Comparison of ENCODE assay signal across 8 cellular contexts in genomic region chr1:110548381-110548780, GRCh38. TPM values are rescaled to one million over a fixed set of nuclear protein-coding genes. Genes with fewer than 3 reads are reported as not detected.
A peak's percentile ranks its signal among the peaks of the same experiment; 100 is the strongest.
DNase-seq lines count a peak whose midpoint lies in the region; ATAC-seq and TF ChIP-seq lines count a peak whose summit lies in the region.

No MANE protein-coding gene starts in this region.

- DNase-seq in activated CD8-positive, alpha-beta T cell treated with anti-CD3 and anti-CD28 coated beads for 36 hours: peak; percentile 23
- no peak for DNase-seq in activated CD8-positive, alpha-beta T cell treated with anti-CD3 and anti-CD28 coated beads, Interleukin-2, amount 10 ng/mL, durations not matched to agents 7 days and 5 days
- DNase-seq in NCI-H2227 treated with DMSO at 0.1 percent for 48 hours (lab: John Stamatoyannopoulos, UW) (peak; percentile 22), epithelial cell of esophagus (ENCODE audit: low read depth) (peak; percentile 40), thyroid gland (peak; percentile 30 to 35), germinal center (ENCODE audit: low spot score) (no peak)

- 52 to 57% methylated on average over 4 of the region's 4 CpGs for WGBS in thyroid gland, 2 donors

- no peaks in the 10 kb centered on the region for H3K4me1 Mint-ChIP-seq in activated CD8-positive, alpha-beta T cell treated with anti-CD3 and anti-CD28 coated beads for 36 hours (ENCODE audit: low read depth)
- H3K4me1 Mint-ChIP-seq in activated CD8-positive, alpha-beta T cell treated with anti-CD3 and anti-CD28 coated beads, Interleukin-2, amount 10 ng/mL, durations not matched to agents 7 days and 5 days (ENCODE audit: low read depth): no peaks in the 10 kb centered on the region

- no peaks in the 10 kb centered on the region for H3K36me3 Mint-ChIP-seq in activated CD8-positive, alpha-beta T cell treated with anti-CD3 and anti-CD28 coated beads for 36 hours (ENCODE audit: low read depth)
- no peaks in the 10 kb centered on the region for H3K36me3 Mint-ChIP-seq in activated CD8-positive, alpha-beta T cell treated with anti-CD3 and anti-CD28 coated beads, Interleukin-2, amount 10 ng/mL, durations not matched to agents 7 days and 5 days (ENCODE audit: low read depth)

- H3K27ac ChIP-seq in thyroid gland: no peak overlapping the region

- no peak for ATAC-seq in activated CD8-positive, alpha-beta T cell treated with anti-CD3 and anti-CD28 coated beads for 36 hours
- no peak for ATAC-seq in activated CD8-positive, alpha-beta T cell treated with anti-CD3 and anti-CD28 coated beads, Interleukin-2, amount 10 ng/mL, durations not matched to agents 7 days and 5 days
- ATAC-seq in GM19455 (IDR thresholded peaks at IDR 0.05; ENCODE audit: unreplicated experiment) (no peak), GM19351 (IDR thresholded peaks at IDR 0.05; ENCODE audit: unreplicated experiment) (no peak)

- no peaks in the 10 kb centered on the region for H3K9me3 ChIP-seq in thyroid gland

- H3K4me1 ChIP-seq in thyroid gland: no peaks in the 10 kb centered on the region

- intact Hi-C loops in activated CD8-positive, alpha-beta T cell treated with anti-CD3 and anti-CD28 coated beads for 36 hours (cut with micrococcal nuclease): no loop called here
- intact Hi-C loops in thyroid gland (cut with DNase I): no loop called here

- no peak overlapping the region for H3K27ac Mint-ChIP-seq in activated CD8-positive, alpha-beta T cell treated with anti-CD3 and anti-CD28 coated beads for 36 hours
- H3K27ac Mint-ChIP-seq in activated CD8-positive, alpha-beta T cell treated with anti-CD3 and anti-CD28 coated beads, Interleukin-2, amount 10 ng/mL, durations not matched to agents 7 days and 5 days: no peak overlapping the region

- H3K36me3 ChIP-seq in thyroid gland: no peaks in the 10 kb centered on the region

- no peak for TF ChIP-seq POLR2A in thyroid gland (IDR thresholded peaks at IDR 0.05)

- H3K27me3 ChIP-seq in thyroid gland: no peaks in the 10 kb centered on the region

- CTCF ChIA-PET in activated CD8-positive, alpha-beta T cell treated with anti-CD3 and anti-CD28 coated beads for 36 hours (lab: Charles Lee): interaction anchor here (0.7 to 1.5 kb wide), 3 partner anchors 9 to 233 kb away, joined by 3 to 5 read pairs (median 4); no protein-coding TSS in a partner anchor
- CTCF ChIA-PET in activated CD8-positive, alpha-beta T cell treated with anti-CD3 and anti-CD28 coated beads, Interleukin-2, amount 10 ng/mL, durations not matched to agents 7 days and 5 days (lab: Charles Lee): interaction anchor here (0.9 to 1.0 kb wide), 2 partner anchors 52 to 62 kb away, joined by 3 to 4 read pairs; no protein-coding TSS in a partner anchor

- no peaks in the 10 kb centered on the region for H3K9me3 Mint-ChIP-seq in activated CD8-positive, alpha-beta T cell treated with anti-CD3 and anti-CD28 coated beads for 36 hours
- no peaks in the 10 kb centered on the region for H3K9me3 Mint-ChIP-seq in activated CD8-positive, alpha-beta T cell treated with anti-CD3 and anti-CD28 coated beads, Interleukin-2, amount 10 ng/mL, durations not matched to agents 7 days and 5 days (ENCODE audit: insufficient read depth)

- no peak overlapping the region for H3K4me3 Mint-ChIP-seq in activated CD8-positive, alpha-beta T cell treated with anti-CD3 and anti-CD28 coated beads for 36 hours
- H3K4me3 Mint-ChIP-seq in activated CD8-positive, alpha-beta T cell treated with anti-CD3 and anti-CD28 coated beads, Interleukin-2, amount 10 ng/mL, durations not matched to agents 7 days and 5 days: no peak overlapping the region

- POLR2A ChIA-PET in activated CD8-positive, alpha-beta T cell treated with anti-CD3 and anti-CD28 coated beads for 36 hours (lab: Charles Lee): interaction anchor here (0.7 to 1.5 kb wide), 2 partner anchors 27 to 87 kb away, joined by 3 read pairs; no protein-coding TSS in a partner anchor
- POLR2A ChIA-PET in activated CD8-positive, alpha-beta T cell treated with anti-CD3 and anti-CD28 coated beads, Interleukin-2, amount 10 ng/mL, durations not matched to agents 7 days and 5 days (lab: Charles Lee): no interaction called here

- H3K27me3 Mint-ChIP-seq in activated CD8-positive, alpha-beta T cell treated with anti-CD3 and anti-CD28 coated beads for 36 hours: peaks cover 14% of the 10 kb centered on the region
- peaks cover 22% of the 10 kb centered on the region for H3K27me3 Mint-ChIP-seq in activated CD8-positive, alpha-beta T cell treated with anti-CD3 and anti-CD28 coated beads, Interleukin-2, amount 10 ng/mL, durations not matched to agents 7 days and 5 days (ENCODE audit: low read depth)

- TF ChIP-seq CTCF in activated CD8-positive, alpha-beta T cell treated with anti-CD3 and anti-CD28 coated beads for 36 hours (IDR thresholded peaks at IDR 0.05): peak; percentile 43
- peak; percentile 67 for TF ChIP-seq CTCF in epithelial cell of esophagus (IDR thresholded peaks at IDR 0.05; ENCODE audit: insufficient read depth, low read depth, low read length, missing control alignments)
- TF ChIP-seq CTCF in thyroid gland (IDR thresholded peaks at IDR 0.05): peak; percentile 7 to 68 (median 44)

- H3K4me3 ChIP-seq in epithelial cell of esophagus (ENCODE audit: low read length) (no peak overlapping the region), thyroid gland (replicated peaks in 1 of 3) (no peak overlapping the region)

RNA-seq across cellular contexts. Expression of gene KCNA10, which starts 29.4 kb away (rescaled TPM):
- not detected for total RNA-seq in activated CD8-positive, alpha-beta T cell treated with anti-CD3 and anti-CD28 coated beads for 36 hours
- total RNA-seq in activated CD8-positive, alpha-beta T cell treated with anti-CD3 and anti-CD28 coated beads, Interleukin-2, amount 10 ng/mL, durations not matched to agents 7 days and 5 days: not detected
- total RNA-seq in thyroid gland: not detected

RNA-seq across cellular contexts. Expression of gene KCNA2, which starts 57.8 kb away (rescaled TPM):
- under 1 TPM; 0.02 to 0.14 TPM for total RNA-seq in activated CD8-positive, alpha-beta T cell treated with anti-CD3 and anti-CD28 coated beads for 36 hours
- total RNA-seq in activated CD8-positive, alpha-beta T cell treated with anti-CD3 and anti-CD28 coated beads, Interleukin-2, amount 10 ng/mL, durations not matched to agents 7 days and 5 days: 1 to 10 TPM; 1.4 to 2.2 TPM
- 1 to 10 TPM; 2.9 to 6.8 (median 3.5) TPM for total RNA-seq in thyroid gland

Comparison
In these comparisons a context has a peak if more than half of its experiments do, and no peak if none do; other contexts are left out.
1. DNase-seq: peak in activated CD8-positive, alpha-beta T cell treated with anti-CD3 and anti-CD28 coated beads for 36 hours (single experiment), NCI-H2227 treated with DMSO at 0.1 percent for 48 hours (single experiment), epithelial cell of esophagus (single experiment) and thyroid gland (2 of 2); none in activated CD8-positive, alpha-beta T cell treated with anti-CD3 and anti-CD28 coated beads, Interleukin-2, amount 10 ng/mL, durations not matched to agents 7 days and 5 days (single experiment) and germinal center (single experiment).
2. Peak in every context shown above with its lines, with median percentiles within 50 percentile points of each other: CTCF ChIP-seq.